Comparison of ENCODE assay signal across 1 cellular context in the genomic region with DNA sequence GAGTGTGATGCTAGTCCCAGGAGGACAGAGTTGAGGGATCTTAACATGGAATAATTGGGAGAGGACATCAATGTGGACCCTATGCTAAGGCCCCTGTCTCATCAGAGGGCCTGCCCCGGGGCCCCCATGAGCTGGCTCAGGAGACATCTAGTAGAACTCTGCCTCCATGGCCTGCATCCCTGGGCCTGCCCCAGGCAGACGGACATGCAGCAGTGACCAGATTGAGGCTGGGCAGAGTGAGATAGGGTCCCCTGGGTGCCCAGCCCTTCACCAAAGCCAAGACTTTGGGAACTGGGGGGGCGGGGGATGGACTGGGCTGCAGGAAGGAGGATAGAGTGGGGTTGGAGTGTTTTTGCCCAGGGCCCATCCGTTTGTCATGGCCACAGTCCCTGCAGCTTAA.
TF ChIP-seq lines count a peak whose summit lies in the region.

No MANE protein-coding gene starts in this region.

TF ChIP-seq in SK-N-SH, 30 proteins besides CTCF, POLR2A, EP300 and RAD21 (continued from another document):
- TF ChIP-seq, protein P1, sequence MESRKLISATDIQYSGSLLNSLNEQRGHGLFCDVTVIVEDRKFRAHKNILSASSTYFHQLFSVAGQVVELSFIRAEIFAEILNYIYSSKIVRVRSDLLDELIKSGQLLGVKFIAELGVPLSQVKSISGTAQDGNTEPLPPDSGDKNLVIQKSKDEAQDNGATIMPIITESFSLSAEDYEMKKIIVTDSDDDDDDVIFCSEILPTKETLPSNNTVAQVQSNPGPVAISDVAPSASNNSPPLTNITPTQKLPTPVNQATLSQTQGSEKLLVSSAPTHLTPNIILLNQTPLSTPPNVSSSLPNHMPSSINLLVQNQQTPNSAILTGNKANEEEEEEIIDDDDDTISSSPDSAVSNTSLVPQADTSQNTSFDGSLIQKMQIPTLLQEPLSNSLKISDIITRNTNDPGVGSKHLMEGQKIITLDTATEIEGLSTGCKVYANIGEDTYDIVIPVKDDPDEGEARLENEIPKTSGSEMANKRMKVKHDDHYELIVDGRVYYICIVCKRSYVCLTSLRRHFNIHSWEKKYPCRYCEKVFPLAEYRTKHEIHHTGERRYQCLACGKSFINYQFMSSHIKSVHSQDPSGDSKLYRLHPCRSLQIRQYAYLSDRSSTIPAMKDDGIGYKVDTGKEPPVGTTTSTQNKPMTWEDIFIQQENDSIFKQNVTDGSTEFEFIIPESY (IDR thresholded peaks at IDR 0.05; ENCODE audit: borderline replicate concordance, low read depth), result no peak
